28 cellular contexts compared by ENCODE assay signal in genomic region chr16:51523400-51523799, GRCh38.
A peak's percentile ranks its signal among the peaks of the same experiment; 100 is the strongest.
DNase-seq lines count a peak whose midpoint lies in the region; ATAC-seq, FAIRE-seq and TF ChIP-seq lines count a peak whose summit lies in the region.
"Had no signal": no experiment of that assay in that cellular context is flagged by ENCODE, and none has a peak within 500 bp of the region (broad histone marks: within the 10 kb centered on the region; RNA-seq: fewer than 3 reads in every experiment).

No MANE protein-coding gene starts in this region.

- H3K9me3 ChIP-seq in A549 (peaks cover 3% of the 10 kb centered on the region; the same call in 1 of the 3 replicates), astrocyte (ENCODE audit: insufficient read depth, low read depth, low read length) (no peaks in the 10 kb centered on the region)

- ATAC-seq in A549: no peak
- no peak for ATAC-seq in activated T-helper 17 cell treated with anti-CD3 and anti-CD28 coated beads, Interleukin-2, amount 50 U/mL, for 72 hours (replicated peaks)
- no peak for ATAC-seq in activated CD4-positive, CD25-positive, alpha-beta regulatory T cell treated with anti-CD3 and anti-CD28 coated beads, Interleukin-2, amount 50 U/mL, for 24 hours
- ATAC-seq: activated naive CD8-positive, alpha-beta T cell treated with anti-CD3 and anti-CD28 coated beads, Interleukin-2, amount 50 U/mL, for 24 hours; GM12878; PC-3 had no signal

- TF ChIP-seq EP300 in A549 (IDR thresholded peaks at IDR 0.05): no peak

- no peaks in the 10 kb centered on the region for H3K79me2 ChIP-seq in astrocyte (ENCODE audit: insufficient read depth, low read length)

- peaks cover 5% of the 10 kb centered on the region for H3K27me3 Mint-ChIP-seq in astrocyte (ENCODE audit: low read depth, unreplicated experiment)
- H3K27me3 Mint-ChIP-seq in activated T-helper 17 cell treated with anti-CD3 and anti-CD28 coated beads, Interleukin-2, amount 50 U/mL, for 72 hours: no peaks in the 10 kb centered on the region
- H3K27me3 Mint-ChIP-seq: activated CD4-positive, alpha-beta T cell treated with anti-CD3 and anti-CD28 coated beads, Interleukin-2, amount 10 ng/mL, durations not matched to agents 7 days and 5 days; CD4-positive, alpha-beta memory T cell had no signal

- POLR2A ChIA-PET in A549 (lab: Yijun Ruan, JAX): no interaction called here

- DNase-seq in A549 (ENCODE audit: low read depth in 1 of 2, low spot score in 1 of 2): peak in 1 of 2 experiments; percentile 22
- DNase-seq in M059J (ENCODE audit: low read depth): peak; percentile 13
- peak; percentile 32 for DNase-seq in astrocyte (ENCODE audit: low read depth)
- DNase-seq in fibroblast of villous mesenchyme (ENCODE audit: low read depth): peak; percentile 53
- DNase-seq in C1 segment of cervical spinal cord (lab: John Stamatoyannopoulos, UW): no peak
- no peak for DNase-seq in effector CD4-positive, alpha-beta T cell
- DNase-seq: activated CD4-positive, alpha-beta T cell treated with anti-CD3 and anti-CD28 coated beads, Interleukin-2, amount 10 ng/mL, durations not matched to agents 7 days and 5 days; activated CD8-positive, alpha-beta memory T cell treated with anti-CD3 and anti-CD28 coated beads, Interleukin-2, amount 50 U/mL, for 4 hours; activated effector memory CD4-positive, alpha-beta T cell treated with Interleukin-2 at 50 U/mL for 16 hours; activated naive CD8-positive, alpha-beta T cell treated with anti-CD3 and anti-CD28 coated beads, Interleukin-2, amount 50 U/mL, for 24 hours; CD4-positive, alpha-beta memory T cell; glutamatergic neuron; GOT3; KBM-7; left ventricle myocardium inferior; MV-4-11; NCI-H2107; NCI-H526 treated with DMSO at 0.1 percent for 48 hours; nephron progenitor cell; PC-3; stimulated activated CD4-positive, alpha-beta T cell treated with anti-CD3 and anti-CD28 coated beads, Interleukin-2, amount 100 ng/mL, for 48 hours; stimulated activated naive CD4-positive, alpha-beta T cell treated with Interleukin-2 at 50 U/mL for 16 hours had no signal

- no peak overlapping the region for H3K27ac Mint-ChIP-seq in astrocyte (ENCODE audit: unreplicated experiment)
- H3K27ac Mint-ChIP-seq in activated T-helper 17 cell treated with anti-CD3 and anti-CD28 coated beads, Interleukin-2, amount 50 U/mL, for 72 hours: no peak overlapping the region
- H3K27ac Mint-ChIP-seq: activated CD4-positive, alpha-beta T cell treated with anti-CD3 and anti-CD28 coated beads, Interleukin-2, amount 10 ng/mL, durations not matched to agents 7 days and 5 days; activated naive CD8-positive, alpha-beta T cell treated with anti-CD3 and anti-CD28 coated beads, Interleukin-2, amount 50 U/mL, for 24 hours; CD4-positive, alpha-beta memory T cell; T-helper 1 cell treated with Interleukin-12 subunit alpha and Interleukin-12 subunit beta and Interleukin-4 antibody, amounts not matched to agents 30 μg/mL and 1 μg/mL, for 36 hours had no signal

- no peak overlapping the region for H3K4me3 ChIP-seq in A549
- H3K4me3 ChIP-seq in astrocyte (ENCODE audit: insufficient read depth, low read depth, low read length): no peak overlapping the region
- no peak overlapping the region for H3K4me3 ChIP-seq in fibroblast of villous mesenchyme (ENCODE audit: low read depth, low read length)
- H3K4me3 ChIP-seq: GM12878, left ventricle myocardium inferior, skin epidermis, tibial nerve had no signal

- no peak overlapping the region for H3K4me3 Mint-ChIP-seq in astrocyte (ENCODE audit: unreplicated experiment)
- no peak overlapping the region for H3K4me3 Mint-ChIP-seq in activated T-helper 17 cell treated with anti-CD3 and anti-CD28 coated beads, Interleukin-2, amount 50 U/mL, for 72 hours
- H3K4me3 Mint-ChIP-seq: activated CD4-positive, alpha-beta T cell treated with anti-CD3 and anti-CD28 coated beads, Interleukin-2, amount 10 ng/mL, durations not matched to agents 7 days and 5 days; activated naive CD8-positive, alpha-beta T cell treated with anti-CD3 and anti-CD28 coated beads, Interleukin-2, amount 50 U/mL, for 24 hours; CD4-positive, alpha-beta memory T cell; nephron progenitor cell; T-helper 1 cell treated with Interleukin-12 subunit alpha and Interleukin-12 subunit beta and Interleukin-4 antibody, amounts not matched to agents 30 μg/mL and 1 μg/mL, for 36 hours had no signal

- TF ChIP-seq CTCF in A549 (IDR thresholded peaks at IDR 0.05) (no peak), astrocyte (IDR thresholded peaks at IDR 0.05; ENCODE audit: insufficient read depth, low read depth, low read length) (no peak), fibroblast of villous mesenchyme (IDR thresholded peaks at IDR 0.05; ENCODE audit: insufficient read depth, low read depth, low read length) (no peak)

- peaks cover 22% of the 10 kb centered on the region for H3K4me1 ChIP-seq in A549
- H3K4me1 ChIP-seq in astrocyte (ENCODE audit: insufficient read depth, low read length): peaks cover 6% of the 10 kb centered on the region
- H3K4me1 ChIP-seq: left ventricle myocardium inferior, tibial nerve had no signal

- CTCF ChIA-PET in A549 (lab: Yijun Ruan, JAX): interaction anchor here (3.4 kb wide), 1 partner anchor 13 kb away, joined by 13 read pairs; no protein-coding TSS in a partner anchor

- H3K27ac ChIP-seq in A549 (peak overlapping the region; percentile 63 to 79; a peak in 1 of 6 replicates), astrocyte (ENCODE audit: low read depth, low read length) (no peak overlapping the region)
- H3K27ac ChIP-seq: left ventricle myocardium inferior, skin epidermis, tibial nerve had no signal

- H3K9ac ChIP-seq in astrocyte (ENCODE audit: low read length): no peak overlapping the region

- no peak for FAIRE-seq in A549 (lab: Jason Lieb, UNC)
- no peak for FAIRE-seq in astrocyte (lab: Jason Lieb, UNC)
- FAIRE-seq: GM12878 had no signal

- H3K4me1 Mint-ChIP-seq in astrocyte (ENCODE audit: low read depth, unreplicated experiment): peaks cover 8% of the 10 kb centered on the region
- no peaks in the 10 kb centered on the region for H3K4me1 Mint-ChIP-seq in activated T-helper 17 cell treated with anti-CD3 and anti-CD28 coated beads, Interleukin-2, amount 50 U/mL, for 72 hours
- H3K4me1 Mint-ChIP-seq: activated CD4-positive, alpha-beta T cell treated with anti-CD3 and anti-CD28 coated beads, Interleukin-2, amount 10 ng/mL, durations not matched to agents 7 days and 5 days; activated naive CD8-positive, alpha-beta T cell treated with anti-CD3 and anti-CD28 coated beads, Interleukin-2, amount 50 U/mL, for 24 hours; CD4-positive, alpha-beta memory T cell had no signal

- H2AFZ ChIP-seq in astrocyte (ENCODE audit: low read depth, low read length): no peak overlapping the region

- no peaks in the 10 kb centered on the region for H4K20me1 ChIP-seq in astrocyte (ENCODE audit: insufficient read depth, low read length)

- no peak for TF ChIP-seq POLR2A in A549 (IDR thresholded peaks at IDR 0.05; ENCODE audit: low read length)

- H3K4me2 ChIP-seq in A549 (no peak overlapping the region), astrocyte (ENCODE audit: low read length) (no peak overlapping the region)

- 7% methylated on average over 3 of the region's 3 CpGs for WGBS in A549 (ENCODE audit: missing lambda C conversion rate)

- no peak for TF ChIP-seq RAD21 in A549 (conservative IDR thresholded peaks at IDR 0.05 in 1 of 2, IDR thresholded peaks at IDR 0.05 in 1 of 2)

- H3K36me3 ChIP-seq in astrocyte (ENCODE audit: insufficient read depth, low read length): no peaks in the 10 kb centered on the region
- H3K36me3 ChIP-seq: left ventricle myocardium inferior, tibial nerve had no signal

- peaks cover 14% of the 10 kb centered on the region for H3K9me3 Mint-ChIP-seq in astrocyte (ENCODE audit: unreplicated experiment)
- H3K9me3 Mint-ChIP-seq in activated T-helper 17 cell treated with anti-CD3 and anti-CD28 coated beads, Interleukin-2, amount 50 U/mL, for 72 hours: peaks cover 9% of the 10 kb centered on the region

- H3K36me3 Mint-ChIP-seq in astrocyte (ENCODE audit: low read depth, unreplicated experiment): no peaks in the 10 kb centered on the region
- H3K36me3 Mint-ChIP-seq in activated T-helper 17 cell treated with anti-CD3 and anti-CD28 coated beads, Interleukin-2, amount 50 U/mL, for 72 hours (ENCODE audit: low read depth): no peaks in the 10 kb centered on the region
- H3K36me3 Mint-ChIP-seq: CD4-positive, alpha-beta memory T cell had no signal

- H3K27me3 ChIP-seq in astrocyte (ENCODE audit: insufficient read depth, low read length): no peaks in the 10 kb centered on the region
- H3K27me3 ChIP-seq: tibial nerve had no signal

TF ChIP-seq in A549, 52 proteins besides CTCF, POLR2A, EP300 and RAD21 (continues in another document):
- TF ChIP-seq FOSL2 (IDR thresholded peaks at IDR 0.05) (no peak), FOSL2 (CRISPR knock-in tag; IDR thresholded peaks at IDR 0.05) (no peak), HEYL (CRISPR knock-in tag; IDR thresholded peaks at IDR 0.05) (no peak), ELK1 (IDR thresholded peaks at IDR 0.05; ENCODE audit: low read depth, low read length) (no peak), NR3C1 (IDR thresholded peaks at IDR 0.05) (no peak), KDM1A (IDR thresholded peaks at IDR 0.05; ENCODE audit: low read depth) (no peak), POLR2AphosphoS2 (conservative IDR thresholded peaks at IDR 0.05; ENCODE audit: low read length) (no peak), BHLHE40 (IDR thresholded peaks at IDR 0.05; ENCODE audit: low read depth, low read length) (no peak), MAZ (IDR thresholded peaks at IDR 0.05; ENCODE audit: borderline replicate concordance, low read depth, low read length) (no peak), FOXS1 (CRISPR knock-in tag; IDR thresholded peaks at IDR 0.05) (no peak), ZFP36 (IDR thresholded peaks at IDR 0.05; ENCODE audit: borderline replicate concordance, partially characterized antibody) (no peak), MAX (IDR thresholded peaks at IDR 0.05) (no peak), HOXA7 (CRISPR knock-in tag; IDR thresholded peaks at IDR 0.05) (no peak), JUNB (IDR thresholded peaks at IDR 0.05) (no peak), ZSCAN20 (CRISPR knock-in tag; IDR thresholded peaks at IDR 0.05) (no peak)

Comparison
In these comparisons a context has a peak if more than half of its experiments do, and no peak if none do; other contexts are left out.
1. DNase-seq: peak in M059J (single experiment), astrocyte (single experiment) and fibroblast of villous mesenchyme (single experiment); none in C1 segment of cervical spinal cord (0 of 14) and effector CD4-positive, alpha-beta T cell (single experiment).